17 cellular contexts compared by ENCODE assay signal in genomic region chr11:66835762-66836405, GRCh38. TPM values are rescaled to one million over a fixed set of nuclear protein-coding genes. Genes with fewer than 3 reads are reported as not detected.
DNase-seq lines count a peak whose midpoint lies in the region; ATAC-seq lines count a peak whose summit lies in the region.
"Had no signal": no experiment of that assay in that cellular context is flagged by ENCODE, and none has a peak within 500 bp of the region (broad histone marks: within the 10 kb centered on the region; RNA-seq: fewer than 3 reads in every experiment).

No MANE protein-coding gene starts in this region.

- H3K4me3 Mint-ChIP-seq in activated naive CD4-positive, alpha-beta T cell treated with anti-CD3 and anti-CD28 coated beads, Interleukin-2, amount 50 U/mL, for 24 hours: no peak overlapping the region
- no peak overlapping the region for H3K4me3 Mint-ChIP-seq in T-helper 17 cell
- H3K4me3 Mint-ChIP-seq in stimulated activated effector memory CD8-positive, alpha-beta T cell treated with anti-CD3 and anti-CD28 coated beads, Interleukin-12 subunit alpha, Interleukin-12 subunit beta, amount 100 ng/mL, for 72 hours: no peak overlapping the region

- H3K4me1 Mint-ChIP-seq in activated naive CD4-positive, alpha-beta T cell treated with anti-CD3 and anti-CD28 coated beads, Interleukin-2, amount 50 U/mL, for 24 hours: peaks cover 42% of the 10 kb centered on the region
- H3K4me1 Mint-ChIP-seq in T-helper 17 cell: peaks cover 23% of the 10 kb centered on the region
- peaks cover 26% of the 10 kb centered on the region for H3K4me1 Mint-ChIP-seq in stimulated activated effector memory CD8-positive, alpha-beta T cell treated with anti-CD3 and anti-CD28 coated beads, Interleukin-12 subunit alpha, Interleukin-12 subunit beta, amount 100 ng/mL, for 72 hours

- no peak for ATAC-seq in activated naive CD4-positive, alpha-beta T cell treated with anti-CD3 and anti-CD28 coated beads, Interleukin-2, amount 50 U/mL, for 72 hours
- no peak for ATAC-seq in T-helper 17 cell
- ATAC-seq in stimulated activated effector memory CD8-positive, alpha-beta T cell treated with anti-CD3 and anti-CD28 coated beads, Interleukin-12 subunit alpha, Interleukin-12 subunit beta, amount 100 ng/mL, for 72 hours: no peak
- no peak for ATAC-seq in HG03039 (IDR thresholded peaks at IDR 0.05; ENCODE audit: unreplicated experiment)
- no peak for ATAC-seq in GM18873 (IDR thresholded peaks at IDR 0.05; ENCODE audit: low FRiP score, unreplicated experiment)
- ATAC-seq in HG03378 (IDR thresholded peaks at IDR 0.05; ENCODE audit: unreplicated experiment): no peak
- ATAC-seq: Panc1 had no signal

- no peaks in the 10 kb centered on the region for H3K9me3 ChIP-seq in T-helper 17 cell (ENCODE audit: control insufficient read depth, low read length, poor library complexity, severe bottlenecking)
- H3K9me3 ChIP-seq: prostate gland had no signal

- no peak for DNase-seq in activated naive CD4-positive, alpha-beta T cell treated with anti-CD3 and anti-CD28 coated beads, Interleukin-2, amount 50 U/mL, for 72 hours (ENCODE audit: low spot score in 2 of 2)
- DNase-seq in T-helper 17 cell (no peak), fibroblast of gingiva (ENCODE audit: low read depth) (peak; percentile 94)
- DNase-seq in stimulated activated effector memory CD8-positive, alpha-beta T cell treated with anti-CD3 and anti-CD28 coated beads, Interleukin-12 subunit alpha, Interleukin-12 subunit beta, amount 100 ng/mL, for 72 hours (ENCODE audit: low spot score in 2 of 2): no peak
- DNase-seq: activated CD4-positive, CD25-positive, alpha-beta regulatory T cell treated with anti-CD3 and anti-CD28 coated beads, Interleukin-2, amount 50 U/mL, for 72 hours; amygdala; DMS153; kidney glomerular epithelial cell; NCI-H1436; NCI-H510A treated with DMSO at 0.1 percent for 48 hours; SW 1271 had no signal

- H3K27ac Mint-ChIP-seq in activated naive CD4-positive, alpha-beta T cell treated with anti-CD3 and anti-CD28 coated beads, Interleukin-2, amount 50 U/mL, for 24 hours: peak overlapping the region; percentile 83
- H3K27ac Mint-ChIP-seq in activated naive CD4-positive, alpha-beta T cell treated with anti-CD3 and anti-CD28 coated beads, Interleukin-2, amount 50 U/mL, for 72 hours: no peak overlapping the region
- H3K27ac Mint-ChIP-seq in T-helper 17 cell: peak overlapping the region; percentile 54
- H3K27ac Mint-ChIP-seq in stimulated activated effector memory CD8-positive, alpha-beta T cell treated with anti-CD3 and anti-CD28 coated beads, Interleukin-12 subunit alpha, Interleukin-12 subunit beta, amount 100 ng/mL, for 72 hours: peak overlapping the region; percentile 11

- no peaks in the 10 kb centered on the region for H3K9me3 Mint-ChIP-seq in activated naive CD4-positive, alpha-beta T cell treated with anti-CD3 and anti-CD28 coated beads, Interleukin-2, amount 50 U/mL, for 24 hours
- H3K9me3 Mint-ChIP-seq in activated naive CD4-positive, alpha-beta T cell treated with anti-CD3 and anti-CD28 coated beads, Interleukin-2, amount 50 U/mL, for 72 hours: no peaks in the 10 kb centered on the region
- no peaks in the 10 kb centered on the region for H3K9me3 Mint-ChIP-seq in stimulated activated effector memory CD8-positive, alpha-beta T cell treated with anti-CD3 and anti-CD28 coated beads, Interleukin-12 subunit alpha, Interleukin-12 subunit beta, amount 100 ng/mL, for 72 hours

- no peaks in the 10 kb centered on the region for H3K36me3 Mint-ChIP-seq in activated naive CD4-positive, alpha-beta T cell treated with anti-CD3 and anti-CD28 coated beads, Interleukin-2, amount 50 U/mL, for 24 hours
- H3K36me3 Mint-ChIP-seq in activated naive CD4-positive, alpha-beta T cell treated with anti-CD3 and anti-CD28 coated beads, Interleukin-2, amount 50 U/mL, for 72 hours: no peaks in the 10 kb centered on the region
- H3K36me3 Mint-ChIP-seq in T-helper 17 cell (ENCODE audit: low read depth): peaks cover 2% of the 10 kb centered on the region
- peaks cover 36% of the 10 kb centered on the region for H3K36me3 Mint-ChIP-seq in stimulated activated effector memory CD8-positive, alpha-beta T cell treated with anti-CD3 and anti-CD28 coated beads, Interleukin-12 subunit alpha, Interleukin-12 subunit beta, amount 100 ng/mL, for 72 hours

- no peaks in the 10 kb centered on the region for H3K27me3 Mint-ChIP-seq in activated naive CD4-positive, alpha-beta T cell treated with anti-CD3 and anti-CD28 coated beads, Interleukin-2, amount 50 U/mL, for 24 hours
- H3K27me3 Mint-ChIP-seq in T-helper 17 cell: no peaks in the 10 kb centered on the region

RNA-seq across cellular contexts. Expression of gene RCE1, which starts 7.4 kb away (rescaled TPM):
- 10 to 100 TPM; 22.2 to 38.0 TPM for total RNA-seq in activated naive CD4-positive, alpha-beta T cell treated with anti-CD3 and anti-CD28 coated beads, Interleukin-2, amount 50 U/mL, for 72 hours
- 10 to 100 TPM; 36.2 to 41.6 TPM for total RNA-seq in T-helper 17 cell

RNA-seq across cellular contexts. Expression of gene LRFN4, which starts 21.0 kb away (rescaled TPM):
- total RNA-seq in activated naive CD4-positive, alpha-beta T cell treated with anti-CD3 and anti-CD28 coated beads, Interleukin-2, amount 50 U/mL, for 72 hours: 10 to 100 TPM; 23.9 TPM
- total RNA-seq in T-helper 17 cell: 1 to 10 TPM; 6.2 to 8.3 TPM

Comparison
In these comparisons a context has a peak if more than half of its experiments do, and no peak if none do; other contexts are left out.
1. H3K27ac Mint-ChIP-seq: peak in activated naive CD4-positive, alpha-beta T cell treated with anti-CD3 and anti-CD28 coated beads, Interleukin-2, amount 50 U/mL, for 24 hours (single experiment), T-helper 17 cell (single experiment) and stimulated activated effector memory CD8-positive, alpha-beta T cell treated with anti-CD3 and anti-CD28 coated beads, Interleukin-12 subunit alpha, Interleukin-12 subunit beta, amount 100 ng/mL, for 72 hours (single experiment); none in activated naive CD4-positive, alpha-beta T cell treated with anti-CD3 and anti-CD28 coated beads, Interleukin-2, amount 50 U/mL, for 72 hours (0 of 2).